8 cellular contexts compared by ENCODE assay signal in the genomic region with DNA sequence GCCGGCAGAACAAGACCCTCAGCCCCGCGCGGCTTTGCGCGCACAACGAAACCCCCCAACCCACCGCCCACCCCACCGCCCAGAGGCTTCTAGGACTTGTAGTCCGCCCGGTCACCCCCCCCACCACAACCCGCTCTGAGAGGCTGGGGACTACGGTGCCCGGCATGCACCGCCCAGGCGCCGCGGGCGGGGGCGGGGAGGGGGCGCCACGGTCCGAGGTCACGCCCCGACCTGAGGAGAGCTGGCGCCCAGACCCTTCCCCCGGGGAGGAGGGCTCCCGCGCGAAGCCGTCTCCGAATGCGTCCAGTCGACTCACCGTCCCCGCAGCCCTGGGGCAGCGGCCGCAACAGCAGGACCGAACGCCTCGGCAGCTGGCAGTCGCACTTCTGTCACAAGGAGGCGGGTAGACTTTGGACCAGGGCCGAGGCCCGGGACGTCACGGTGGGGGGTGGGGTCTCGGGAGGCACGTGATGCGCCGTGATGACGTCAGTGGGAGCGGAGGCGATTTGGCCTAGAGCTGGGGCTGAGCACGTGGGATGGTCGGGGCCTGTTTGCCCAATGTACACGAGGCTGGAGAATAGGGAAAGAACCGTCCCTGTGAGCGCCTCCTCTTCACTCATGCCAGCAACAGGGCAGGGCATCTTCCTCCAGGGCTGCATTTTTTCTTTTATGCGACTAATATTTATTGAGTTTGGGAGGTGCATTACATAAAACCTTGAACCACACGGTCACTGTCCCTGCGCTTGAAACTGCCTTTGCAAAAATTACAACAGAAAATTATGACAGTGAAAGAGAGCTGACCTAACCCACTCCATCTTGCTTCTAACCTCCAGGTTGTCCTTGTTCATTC. TPM values are rescaled to one million over a fixed set of nuclear protein-coding genes. Genes with fewer than 3 reads are reported as not detected.
DNase-seq lines count a peak whose midpoint lies in the region; TF ChIP-seq lines count a peak whose summit lies in the region.

Gene CDIP1, minus strand, starts transcription at position 388 of the 850 bp plus-strand sequence. CDS start 24,643 bp downstream, outside the sequence.

- no peaks in the 10 kb centered on the region for H3K9me3 ChIP-seq in GM23248 (ENCODE audit: low read depth)

- peak within 1 kb of the TSS; percentile 87 for H3K4me3 ChIP-seq in GM23248
- peak within 1 kb of the TSS; percentile 72 for H3K4me3 ChIP-seq in fibroblast of villous mesenchyme (ENCODE audit: low read depth, low read length)

- no peaks in the 10 kb centered on the region for H3K9me2 ChIP-seq in GM23248 (ENCODE audit: insufficient read depth)

- H3K36me3 Mint-ChIP-seq in nephron progenitor cell (ENCODE audit: low read depth): peaks cover 37% of the 10 kb centered on the region
- H3K36me3 Mint-ChIP-seq in stimulated activated naive CD8-positive, alpha-beta T cell treated with anti-CD3 and anti-CD28 coated beads, Interleukin-15, Interleukin-2, amounts not matched to agents 100 ng/mL and 50 ng/mL, for 24 hours (ENCODE audit: low read depth): peaks cover 18% of the 10 kb centered on the region

- H3K4me2 ChIP-seq in GM23248 (ENCODE audit: unreplicated experiment): peak within 1 kb of the TSS; percentile 83

- H3K36me3 ChIP-seq in GM23248 (ENCODE audit: low read depth): no peaks in the 10 kb centered on the region

- peaks cover 32% of the 10 kb centered on the region for H3K4me1 Mint-ChIP-seq in nephron progenitor cell
- peaks cover 43% of the 10 kb centered on the region for H3K4me1 Mint-ChIP-seq in stimulated activated naive CD8-positive, alpha-beta T cell treated with anti-CD3 and anti-CD28 coated beads, Interleukin-15, Interleukin-2, amounts not matched to agents 100 ng/mL and 50 ng/mL, for 24 hours (ENCODE audit: low read depth)

- no peaks in the 10 kb centered on the region for H4K20me1 ChIP-seq in GM23248 (ENCODE audit: insufficient read depth)

- H3K9me3 Mint-ChIP-seq in nephron progenitor cell: peaks cover 35% of the 10 kb centered on the region
- H3K9me3 Mint-ChIP-seq in stimulated activated naive CD8-positive, alpha-beta T cell treated with anti-CD3 and anti-CD28 coated beads, Interleukin-15, Interleukin-2, amounts not matched to agents 100 ng/mL and 50 ng/mL, for 24 hours: peaks cover 4% of the 10 kb centered on the region

- H3K79me2 ChIP-seq in GM23248 (ENCODE audit: insufficient read depth): peaks cover 18% of the 10 kb centered on the region

- H3K27me3 ChIP-seq in GM23248 (replicated peaks; ENCODE audit: insufficient read depth): no peaks in the 10 kb centered on the region

- peak within 1 kb of the TSS; percentile 82 for H3K4me3 Mint-ChIP-seq in nephron progenitor cell
- peak within 1 kb of the TSS; percentile 73 for H3K4me3 Mint-ChIP-seq in stimulated activated naive CD8-positive, alpha-beta T cell treated with anti-CD3 and anti-CD28 coated beads, Interleukin-15, Interleukin-2, amounts not matched to agents 100 ng/mL and 50 ng/mL, for 24 hours

- no peaks in the 10 kb centered on the region for H3F3A ChIP-seq in GM23248 (ENCODE audit: insufficient read depth)

- peak within 1 kb of the TSS; percentile 49; the same call in 1 of the 2 replicates for H3K27ac ChIP-seq in GM23248

- TF ChIP-seq CTCF in fibroblast of villous mesenchyme (IDR thresholded peaks at IDR 0.05; ENCODE audit: insufficient read depth, low read depth, low read length): no peak
- TF ChIP-seq CTCF in nephron progenitor cell (IDR thresholded peaks at IDR 0.05): no peak

- H3K27ac Mint-ChIP-seq in nephron progenitor cell: no peak within 1 kb of the TSS
- peak within 1 kb of the TSS; percentile 70 for H3K27ac Mint-ChIP-seq in stimulated activated naive CD8-positive, alpha-beta T cell treated with anti-CD3 and anti-CD28 coated beads, Interleukin-15, Interleukin-2, amounts not matched to agents 100 ng/mL and 50 ng/mL, for 24 hours

- whole genome bisulfite sequencing in GM23248 (ENCODE audit: low coverage in 1 of 2, low lambda C conversion rate in 2 of 2, missing lambda C conversion rate in 2 of 2), 2 experiments: 4 to 10% methylated on average over 22 to 60 of the region's 62 CpGs

- peaks cover 24% of the 10 kb centered on the region for H3K27me3 Mint-ChIP-seq in nephron progenitor cell (ENCODE audit: low read depth, poor library complexity)
- no peaks in the 10 kb centered on the region for H3K27me3 Mint-ChIP-seq in stimulated activated naive CD8-positive, alpha-beta T cell treated with anti-CD3 and anti-CD28 coated beads, Interleukin-15, Interleukin-2, amounts not matched to agents 100 ng/mL and 50 ng/mL, for 24 hours

- in situ Hi-C loops in GM23248 (cut with MboI): no loop called here

- DNase-seq in DMS53 treated with DMSO at 0.1 percent for 48 hours (lab: John Stamatoyannopoulos, UW; ENCODE audit: unreplicated experiment) (peak; percentile 80), GM23248 (peak; percentile 97), M059J (ENCODE audit: low read depth) (peak; percentile 92), SIG-M5 treated with dmso at 0.1 percent for 504 hours (lab: John Stamatoyannopoulos, UW; ENCODE audit: unreplicated experiment) (peak; percentile 80), fibroblast of villous mesenchyme (ENCODE audit: low read depth) (peak; percentile 97), nephron progenitor cell (peak; percentile 89)
- peak; percentile 92 for DNase-seq in activated gamma-delta T cell treated with anti-CD3 and anti-CD28 coated beads, Interleukin-2, amount 50 U/mL, for 16 hours (ENCODE audit: low read depth)

- H2AFZ ChIP-seq in GM23248: peak within 1 kb of the TSS; percentile 90

- peak within 1 kb of the TSS; percentile 80 for H3K9ac ChIP-seq in GM23248

- no peaks in the 10 kb centered on the region for H3K4me1 ChIP-seq in GM23248 (ENCODE audit: insufficient read depth)

RNA-seq across cellular contexts. Expression of gene CDIP1, which starts in this region (rescaled TPM):
- total RNA-seq in GM23248 (2014; rRNA removed; shearing (Covaris generic)): 14.7 and 20.7 TPM in 2 replicates
- polyA plus RNA-seq in GM23248 (2016; fragmentation: Nextera tagmentation; extraction: Ambion mirVana): 17.7 and 20.3 TPM in 2 replicates
- 16.0 and 20.9 TPM in 2 replicates for total RNA-seq in M059J (2014; rRNA removed; shearing (Covaris generic))
- total RNA-seq in fibroblast of villous mesenchyme: 10.6 and 16.8 TPM in 2 replicates

Comparison
In these comparisons a context has a peak if more than half of its experiments do, and no peak if none do; other contexts are left out.
1. Peak in every context shown above with its lines: DNase-seq, H3K4me3 ChIP-seq and H3K27ac ChIP-seq.